Comparison of ENCODE assay signal across 26 cellular contexts in the genomic region with DNA sequence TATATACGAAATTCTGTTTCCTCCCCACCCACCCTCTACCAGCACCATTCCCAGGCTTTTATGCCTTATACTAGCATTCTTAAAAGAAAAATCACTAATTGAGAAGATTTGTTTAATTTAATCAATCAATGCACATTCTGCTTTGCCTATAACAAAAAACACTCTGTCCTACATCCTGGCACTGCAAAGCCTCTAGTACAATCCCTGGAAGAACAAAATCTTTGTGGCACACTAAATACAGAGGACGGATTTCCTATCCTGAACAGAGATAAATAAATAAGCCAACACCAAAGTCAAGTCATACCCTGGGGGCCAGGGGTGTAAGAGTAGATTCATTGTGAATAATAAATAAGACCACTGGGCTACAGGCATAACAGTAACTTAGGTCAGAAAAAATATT. TPM values are rescaled to one million over a fixed set of nuclear protein-coding genes. Genes with fewer than 3 reads are reported as not detected.
DNase-seq lines count a peak whose midpoint lies in the region; ATAC-seq, FAIRE-seq and TF ChIP-seq lines count a peak whose summit lies in the region.
"Had no signal": no experiment of that assay in that cellular context is flagged by ENCODE, and none has a peak within 500 bp of the region (broad histone marks: within the 10 kb centered on the region; RNA-seq: fewer than 3 reads in every experiment).

No MANE protein-coding gene starts in this region.

- H3K36me3 ChIP-seq in astrocyte (ENCODE audit: insufficient read depth, low read length) (no peaks in the 10 kb centered on the region), neural progenitor cell (no peaks in the 10 kb centered on the region)

- H3K4me2 ChIP-seq in astrocyte (ENCODE audit: low read length) (no peak overlapping the region), neural progenitor cell (no peak overlapping the region)
- H3K4me2 ChIP-seq: SK-N-SH had no signal

- H3K9ac ChIP-seq in astrocyte (ENCODE audit: low read length) = no peak overlapping the region
- no peak overlapping the region for H3K9ac ChIP-seq in neural progenitor cell
- H3K9ac ChIP-seq: SK-N-SH had no signal

- TF ChIP-seq CTCF in astrocyte (IDR thresholded peaks at IDR 0.05; ENCODE audit: insufficient read depth, low read depth, low read length) (no peak), neural progenitor cell (IDR thresholded peaks at IDR 0.05) (no peak)

- DNase-seq in astrocyte (ENCODE audit: low read depth) (no peak), foreskin melanocyte (peak; percentile 34), neural progenitor cell (ENCODE audit: low spot score) (no peak), substantia nigra (lab: John Stamatoyannopoulos, UW) (no peak), DMS153 treated with DMSO at 0.1 percent for 48 hours (lab: John Stamatoyannopoulos, UW; ENCODE audit: unreplicated experiment) (no peak)
- DNase-seq: Calu3, DND-41, H7, Kasumi-1, NCI-H1105, NCI-H1436 treated with DMSO at 0.1 percent for 48 hours, NCI-H187 treated with DMSO at 0.1 percent for 48 hours, NCI-H446, NCI-H524 treated with DMSO at 0.1 percent for 48 hours, NCI-H774, SIG-M5, SK-N-SH had no signal

- H3K9me3 ChIP-seq in astrocyte (ENCODE audit: insufficient read depth, low read depth, low read length) (no peaks in the 10 kb centered on the region), neural progenitor cell (ENCODE audit: low read depth) (no peaks in the 10 kb centered on the region)
- H3K9me3 ChIP-seq: SK-N-SH had no signal

- H3K4me1 ChIP-seq in astrocyte (ENCODE audit: insufficient read depth, low read length) (no peaks in the 10 kb centered on the region), neural progenitor cell (peaks cover 36% of the 10 kb centered on the region)

- H3K27ac Mint-ChIP-seq in astrocyte (ENCODE audit: unreplicated experiment) = no peak overlapping the region
- peak overlapping the region; percentile 10 for H3K27ac Mint-ChIP-seq in neural progenitor cell
- H3K27ac Mint-ChIP-seq: B cell had no signal

- H3K4me3 Mint-ChIP-seq in astrocyte (ENCODE audit: unreplicated experiment) (peak overlapping the region; percentile 52), neural progenitor cell (no peak overlapping the region)
- H3K4me3 Mint-ChIP-seq: B cell, CD14-positive monocyte had no signal

- H3K27me3 Mint-ChIP-seq in astrocyte (ENCODE audit: low read depth, unreplicated experiment) (no peaks in the 10 kb centered on the region), neural progenitor cell (ENCODE audit: insufficient read depth, low read depth) (peaks cover 2% of the 10 kb centered on the region)
- H3K27me3 Mint-ChIP-seq: B cell had no signal

- peaks cover 1% of the 10 kb centered on the region for H3K4me1 Mint-ChIP-seq in astrocyte (ENCODE audit: low read depth, unreplicated experiment)
- H3K4me1 Mint-ChIP-seq in neural progenitor cell = peaks cover 24% of the 10 kb centered on the region
- H3K4me1 Mint-ChIP-seq: B cell, CD14-positive monocyte had no signal

- H2AFZ ChIP-seq in astrocyte (ENCODE audit: low read depth, low read length) = no peak overlapping the region
- no peak overlapping the region for H2AFZ ChIP-seq in neural progenitor cell (replicated peaks)

- H3K27ac ChIP-seq in astrocyte (ENCODE audit: low read depth, low read length) (no peak overlapping the region), neural progenitor cell (no peak overlapping the region), substantia nigra (ENCODE audit: low read depth, low read length, poor library complexity, severe bottlenecking) (peak overlapping the region; percentile 93)

- H4K20me1 ChIP-seq in astrocyte (ENCODE audit: insufficient read depth, low read length) = no peaks in the 10 kb centered on the region
- H4K20me1 ChIP-seq in neural progenitor cell (ENCODE audit: low read depth) = no peaks in the 10 kb centered on the region

- ATAC-seq in GM21515 (IDR thresholded peaks at IDR 0.05; ENCODE audit: unreplicated experiment) (no peak), HG03139 (IDR thresholded peaks at IDR 0.05; ENCODE audit: unreplicated experiment) (no peak)
- ATAC-seq: HepG2, K562 had no signal

- H3K27me3 ChIP-seq in astrocyte (ENCODE audit: insufficient read depth, low read length) (no peaks in the 10 kb centered on the region), neural progenitor cell (no peaks in the 10 kb centered on the region)

- H3K79me2 ChIP-seq in astrocyte (ENCODE audit: insufficient read depth, low read length) (no peaks in the 10 kb centered on the region), neural progenitor cell (ENCODE audit: low read depth) (no peaks in the 10 kb centered on the region)

- no peak for FAIRE-seq in astrocyte (lab: Jason Lieb, UNC)
- FAIRE-seq: GM12892, GM19239, HepG2, K562, RCC 7860 had no signal

- H3K9me3 Mint-ChIP-seq in astrocyte (ENCODE audit: unreplicated experiment) = no peaks in the 10 kb centered on the region
- H3K9me3 Mint-ChIP-seq in neural progenitor cell = no peaks in the 10 kb centered on the region
- H3K9me3 Mint-ChIP-seq: CD14-positive monocyte had no signal

- peaks cover 33% of the 10 kb centered on the region for H3F3A ChIP-seq in neural progenitor cell (ENCODE audit: low read depth)

- no peak overlapping the region for H3K4me3 ChIP-seq in astrocyte (ENCODE audit: insufficient read depth, low read depth, low read length)
- no peak overlapping the region for H3K4me3 ChIP-seq in neural progenitor cell
- H3K4me3 ChIP-seq: K562 had no signal

- H3K36me3 Mint-ChIP-seq in astrocyte (ENCODE audit: low read depth, unreplicated experiment) (peaks cover 2% of the 10 kb centered on the region), neural progenitor cell (peaks cover 8% of the 10 kb centered on the region)
- H3K36me3 Mint-ChIP-seq: CD14-positive monocyte had no signal

RNA-seq across cellular contexts. Expression of gene USP54, which starts 34.3 kb away (rescaled TPM):
- total RNA-seq in astrocyte (70.4 and 85.9 TPM in 2 replicates), neural progenitor cell (ENCODE audit: low replicate concordance) (50.6 and 97.2 TPM in 2 replicates)
